8 cellular contexts compared by ENCODE assay signal in the genomic region with DNA sequence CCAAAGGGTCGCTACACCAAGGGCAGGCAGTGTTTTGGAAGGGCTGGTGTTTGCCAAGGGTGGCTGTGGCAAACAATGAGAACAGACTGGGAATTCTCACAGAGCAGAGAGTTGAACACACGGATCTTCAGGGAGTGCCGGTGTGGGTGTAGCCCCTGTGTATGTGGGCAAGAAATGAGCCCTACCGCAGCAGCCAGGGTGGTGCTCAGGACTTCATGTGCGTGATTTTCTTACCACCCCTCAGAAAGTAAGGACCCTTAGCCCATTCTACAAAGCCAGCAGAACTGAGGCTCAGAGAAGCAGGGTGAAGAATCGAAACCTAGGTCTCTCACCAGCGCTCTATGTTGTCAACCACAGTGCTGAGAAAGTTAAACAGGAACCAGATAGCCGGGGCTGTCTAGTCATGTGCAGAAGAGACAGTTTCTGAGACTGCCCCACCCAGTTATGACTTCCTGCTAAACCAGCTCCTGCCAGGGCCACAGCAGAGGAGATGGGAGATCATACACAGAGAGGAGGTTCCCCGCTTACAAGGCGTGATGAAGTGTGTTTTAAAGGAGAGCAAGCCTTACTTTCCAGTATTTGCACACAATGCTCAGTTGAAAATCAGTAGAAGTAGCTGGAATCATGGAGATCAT. TPM values are rescaled to one million over a fixed set of nuclear protein-coding genes. Genes with fewer than 3 reads are reported as not detected.
DNase-seq lines count a peak whose midpoint lies in the region; ATAC-seq and TF ChIP-seq lines count a peak whose summit lies in the region.

No MANE protein-coding gene starts in this region.

- DNase-seq in CMK (ENCODE audit: low read depth) (peak; percentile 66), HUDEP-2 (lab: John Stamatoyannopoulos, UW; ENCODE audit: unreplicated experiment in 76 of 76) (peak in 73 of 76 experiments; percentile 41 to 88 (median 66)), osteoblast (ENCODE audit: insufficient read length, low spot score, missing footprints) (peak; percentile 89), NCI-H146 treated with DMSO at 0.1 percent for 48 hours (lab: John Stamatoyannopoulos, UW; ENCODE audit: unreplicated experiment) (no peak)
- DNase-seq in activated CD4-positive, CD25-positive, alpha-beta regulatory T cell treated with anti-CD3 and anti-CD28 coated beads, Interleukin-2, amount 50 U/mL, for 72 hours: peak; percentile 61
- DNase-seq in effector CD8-positive, alpha-beta T cell (lab: John Stamatoyannopoulos, UW): peak; percentile 34

- no peak for TF ChIP-seq CTCF in osteoblast (IDR thresholded peaks at IDR 0.05; ENCODE audit: extremely low read depth, low read depth, low read length)

- no peak overlapping the region for H3K4me2 ChIP-seq in osteoblast (ENCODE audit: insufficient read depth, low read length)

- no peaks in the 10 kb centered on the region for H4K20me1 ChIP-seq in osteoblast (ENCODE audit: insufficient read depth, low read length)

- peak overlapping the region; percentile 60 for H2AFZ ChIP-seq in osteoblast (ENCODE audit: low read length)

- no peaks in the 10 kb centered on the region for H3K9me3 ChIP-seq in osteoblast (ENCODE audit: low read depth, low read length)

- 44% methylated on average over 10 of the region's 10 CpGs for WGBS in urinary bladder

- H3K4me3 ChIP-seq in osteoblast (ENCODE audit: insufficient read depth, low read length): no peak overlapping the region
- no peak overlapping the region for H3K4me3 ChIP-seq in urinary bladder (ENCODE audit: low read depth, low read length)

- H3K36me3 ChIP-seq in osteoblast (ENCODE audit: insufficient read depth, low read length) (peaks cover 4% of the 10 kb centered on the region), urinary bladder (ENCODE audit: insufficient read depth) (no peaks in the 10 kb centered on the region)

- H3K27ac ChIP-seq in osteoblast (ENCODE audit: low read depth, low read length): no peak overlapping the region
- H3K27ac ChIP-seq in urinary bladder (ENCODE audit: low read depth): peak overlapping the region; percentile 33

- no peaks in the 10 kb centered on the region for H3K79me2 ChIP-seq in osteoblast (ENCODE audit: insufficient read depth, low read length)

- H3K4me1 ChIP-seq in osteoblast (ENCODE audit: insufficient read depth, low read length) (no peaks in the 10 kb centered on the region), urinary bladder (ENCODE audit: insufficient read depth) (no peaks in the 10 kb centered on the region)

- H3K27me3 ChIP-seq in osteoblast (ENCODE audit: insufficient read depth, low read length): no peaks in the 10 kb centered on the region

- peak; percentile 98 for ATAC-seq in GM21381 (IDR thresholded peaks at IDR 0.05; ENCODE audit: unreplicated experiment)

RNA-seq across cellular contexts. Expression of a gene that starts 21.9 kb away (rescaled TPM):
- 37.4 and 40.2 TPM in 2 replicates for total RNA-seq in osteoblast
- total RNA-seq in urinary bladder: 130 TPM
- polyA plus RNA-seq in urinary bladder: 21.4 TPM
